Comparison of ENCODE assay signal across 8 cellular contexts in the genomic region with DNA sequence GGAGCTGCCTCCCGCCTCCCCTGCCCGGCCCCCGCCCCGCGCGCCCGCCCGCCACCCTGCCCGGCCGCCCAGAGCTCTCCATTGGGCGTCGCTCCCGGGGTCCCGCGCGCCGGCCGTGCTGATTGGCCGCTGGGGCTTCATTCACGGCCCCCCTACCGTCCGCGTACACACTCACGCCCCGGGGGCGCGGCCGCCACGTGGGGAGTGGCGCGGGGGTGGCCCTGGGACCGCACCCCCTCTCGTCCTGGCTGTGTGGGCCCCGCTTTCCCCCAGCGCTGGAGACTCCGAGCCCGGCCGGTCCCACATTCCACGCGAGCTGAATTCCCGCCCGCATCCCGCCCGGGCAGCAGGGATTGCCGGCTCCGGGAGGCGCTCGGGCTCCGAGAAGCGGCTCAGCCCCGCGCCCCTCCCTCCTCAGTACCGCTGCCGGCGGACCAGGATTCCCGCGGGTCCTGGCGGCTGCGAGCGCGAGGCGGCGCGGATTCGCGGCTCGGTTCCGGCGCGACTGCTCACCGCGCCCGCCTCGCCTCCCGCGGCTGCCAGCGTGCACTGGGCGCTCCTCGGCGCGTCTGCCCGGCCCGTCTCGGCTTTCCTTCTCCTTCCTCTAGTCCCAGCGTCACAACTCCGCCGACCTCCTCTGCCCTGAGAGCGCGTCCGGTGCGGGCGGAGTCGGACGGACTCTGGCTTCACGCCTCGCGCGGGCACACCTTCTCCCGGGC. TPM values are rescaled to one million over a fixed set of nuclear protein-coding genes. Genes with fewer than 3 reads are reported as not detected.
DNase-seq lines count a peak whose midpoint lies in the region; ATAC-seq lines count a peak whose summit lies in the region.

No MANE protein-coding gene starts in this region.

- peak overlapping the region; percentile 51 to 70 for H3K27ac ChIP-seq in esophagus (ENCODE audit: low read depth in 2 of 2, low read length in 1 of 2)
- H3K27ac ChIP-seq in mucosa of rectum (ENCODE audit: low read depth in 2 of 2, low read length in 2 of 2), result no peak overlapping the region

- DNase-seq in SIG-M5 treated with dmso at 0.1 percent for 504 hours (lab: John Stamatoyannopoulos, UW; ENCODE audit: unreplicated experiment) (peak; percentile 50), SIG-M5 (lab: John Stamatoyannopoulos, UW) (no peak), NCI-H82 (lab: John Stamatoyannopoulos, UW) (peak; percentile 95), activated T-cell treated with anti-CD3 and anti-CD28 coated beads for 48 hours (ENCODE audit: low read depth) (peak; percentile 76)
- DNase-seq in stimulated activated CD8-positive, alpha-beta memory T cell treated with anti-CD3 and anti-CD28 coated beads, Interleukin-4, amount 100 ng/mL, for 1 hour (ENCODE audit: low read depth in 2 of 2, low spot score in 1 of 2), result peak; percentile 50 to 52

- H3K27me3 ChIP-seq in esophagus (ENCODE audit: control insufficient read depth in 1 of 2, insufficient read depth in 2 of 2, low read length in 2 of 2) (no peaks in the 10 kb centered on the region), mucosa of rectum (ENCODE audit: control insufficient read depth in 2 of 2, insufficient read depth in 2 of 2, low read length in 2 of 2) (peaks cover 41 to 55% of the 10 kb centered on the region in 2 donors)

- WGBS in esophagus, 2 donors, result 0 to 1% methylated on average over 80 to 99 of the region's 99 CpGs

- peak; percentile 44 for ATAC-seq in HG03108 (IDR thresholded peaks at IDR 0.05; ENCODE audit: unreplicated experiment)

- peak overlapping the region in 1 of 2 donors; percentile 34 for H3K9ac ChIP-seq in mucosa of rectum (ENCODE audit: low read depth in 1 of 2, low read length in 2 of 2)

- H3K4me3 ChIP-seq in esophagus (ENCODE audit: low read depth in 1 of 2, low read length in 2 of 2) (peak overlapping the region; percentile 58), mucosa of rectum (ENCODE audit: low read length in 2 of 2) (peak overlapping the region; percentile 37 to 57)

- H3K9me3 ChIP-seq in esophagus (ENCODE audit: control insufficient read depth in 2 of 2, insufficient read depth in 1 of 2, low read depth in 1 of 2, low read length in 1 of 2), result no peaks in the 10 kb centered on the region
- H3K9me3 ChIP-seq in mucosa of rectum (ENCODE audit: control insufficient read depth in 2 of 2, low read length in 2 of 2), result no peaks in the 10 kb centered on the region

- H3K36me3 ChIP-seq in esophagus (ENCODE audit: control insufficient read depth in 2 of 2, insufficient read depth in 2 of 2, low read length in 1 of 2), result no peaks in the 10 kb centered on the region
- H3K36me3 ChIP-seq in mucosa of rectum (ENCODE audit: control insufficient read depth in 2 of 2, insufficient read depth in 2 of 2, low read length in 2 of 2), result no peaks in the 10 kb centered on the region

- H3K4me1 ChIP-seq in esophagus (ENCODE audit: control insufficient read depth in 2 of 2, insufficient read depth in 2 of 2, low read length in 1 of 2) (peaks cover 6 to 24% of the 10 kb centered on the region in 2 donors), mucosa of rectum (ENCODE audit: control insufficient read depth in 2 of 2, insufficient read depth in 2 of 2, low read length in 2 of 2) (peaks cover 4 to 8% of the 10 kb centered on the region in 2 donors)

RNA-seq across cellular contexts. Expression of a gene that starts 0.5 kb away (rescaled TPM):
- polyA plus RNA-seq in esophagus, result 1 to 10 TPM in 1 of 2 donors, under 1 TPM in 1; 0.22 to 1.4 TPM

RNA-seq across cellular contexts. Expression of a gene that starts 34.5 kb away (rescaled TPM):
- 10 to 100 TPM; 16.3 to 32.0 TPM for polyA plus RNA-seq in esophagus

RNA-seq across cellular contexts. Expression of a gene that starts 41.7 kb away (rescaled TPM):
- 10 to 100 TPM in 1 of 2 donors, 1 to 10 TPM in 1; 8.3 to 13.7 TPM for polyA plus RNA-seq in esophagus

RNA-seq across cellular contexts. Expression of a gene that starts 57.2 kb away (rescaled TPM):
- 10 to 100 TPM; 10.6 to 21.4 TPM for polyA plus RNA-seq in esophagus

Comparison
In these comparisons a context has a peak if more than half of its experiments do, and no peak if none do; other contexts are left out.
1. H3K27ac ChIP-seq: peak in esophagus (2 of 2); none in mucosa of rectum (0 of 2).